In genomic region chr5:149999866-150000260, GRCh38 we compare ENCODE assay signal across 8 cellular contexts. TPM values are rescaled to one million over a fixed set of nuclear protein-coding genes. Genes with fewer than 3 reads are reported as not detected.
DNase-seq lines count a peak whose midpoint lies in the region; ATAC-seq and TF ChIP-seq lines count a peak whose summit lies in the region.

No MANE protein-coding gene starts in this region.

- H3K27ac ChIP-seq in A673 (ENCODE audit: low read depth, low read length, poor library complexity, severe bottlenecking), result peak overlapping the region; percentile 92
- H3K27ac ChIP-seq in muscle layer of duodenum (ENCODE audit: low read length), result peak overlapping the region; percentile 92

- CTCF ChIA-PET in A673 (lab: Charles Lee), result no interaction called here

- intact Hi-C loops in A673 (cut with micrococcal nuclease; ENCODE audit: unreplicated experiment), result no loop called here

- H3K4me3 ChIP-seq in A673 (ENCODE audit: low read depth, low read length, poor library complexity, severe bottlenecking) (peak overlapping the region; percentile 98), choroid plexus epithelial cell (ENCODE audit: low read depth, low read length) (peak overlapping the region; percentile 99), muscle layer of duodenum (ENCODE audit: low read depth in 1 of 2, low read length in 2 of 2) (peak overlapping the region; percentile 87 to 89)
- H3K4me3 ChIP-seq in Jurkat, Clone E6-1 (ENCODE audit: low read length), result peak overlapping the region; percentile 91

- peaks cover 11% of the 10 kb centered on the region for H3K4me1 ChIP-seq in A673 (ENCODE audit: insufficient read depth, low read length, poor library complexity, severe bottlenecking)
- peaks cover 9 to 31% of the 10 kb centered on the region in 2 donors for H3K4me1 ChIP-seq in muscle layer of duodenum (ENCODE audit: control insufficient read depth in 1 of 2, insufficient read depth in 2 of 2, low read length in 2 of 2)

- POLR2A ChIA-PET in A673 (lab: Charles Lee; ENCODE audit: low non-redundant PET), result no interaction called here

- H3K9me3 ChIP-seq in A673 (ENCODE audit: low read depth, low read length, poor library complexity, severe bottlenecking) (no peaks in the 10 kb centered on the region), muscle layer of duodenum (ENCODE audit: control insufficient read depth in 1 of 2, low read length in 2 of 2) (no peaks in the 10 kb centered on the region)

- TSS peak; percentile 59 for BruUV-seq in A673 (replicated peaks; lab: Mats Ljungman, UMichigan)

- H3K36me3 ChIP-seq in A673 (ENCODE audit: insufficient read depth, low read length, poor library complexity, severe bottlenecking) (peaks cover 6% of the 10 kb centered on the region), muscle layer of duodenum (ENCODE audit: control insufficient read depth in 1 of 2, insufficient read depth in 2 of 2, low read length in 2 of 2) (peaks cover 18 to 19% of the 10 kb centered on the region in 2 donors)

- DNase-seq in A673 (ENCODE audit: low spot score) (no peak), choroid plexus epithelial cell (ENCODE audit: low read depth) (no peak), AG20443 (ENCODE audit: low spot score) (no peak), erythroblast (lab: John Stamatoyannopoulos, UW) (no peak)
- DNase-seq in Jurkat, Clone E6-1 (ENCODE audit: low read depth, low spot score), result no peak
- DNase-seq in effector CD4-positive, alpha-beta T cell, result no peak

- no peaks in the 10 kb centered on the region for H3K27me3 ChIP-seq in A673 (replicated peaks; ENCODE audit: insufficient read depth, low read depth, low read length, poor library complexity)
- no peaks in the 10 kb centered on the region for H3K27me3 ChIP-seq in muscle layer of duodenum (ENCODE audit: low read depth, low read length)

- no peak for TF ChIP-seq POLR2A in erythroblast (IDR thresholded peaks at IDR 0.05; ENCODE audit: low read length)

- ATAC-seq in HG02973 (IDR thresholded peaks at IDR 0.05; ENCODE audit: unreplicated experiment), result no peak

- TF ChIP-seq CTCF in A673 (conservative IDR thresholded peaks at IDR 0.05; ENCODE audit: low read depth, low read length) (no peak), choroid plexus epithelial cell (conservative IDR thresholded peaks at IDR 0.05; ENCODE audit: low read depth, low read length) (no peak)

RNA-seq across cellular contexts. Expression of gene TIGD6, which starts 0.6 kb away (rescaled TPM):
- total RNA-seq in A673 (2021), result 7.3 and 7.5 TPM in 2 replicates
- 5.3 TPM for polyA plus RNA-seq in Jurkat, Clone E6-1 (2012; ENCODE audit: insufficient read depth, insufficient read length)

RNA-seq across cellular contexts. Expression of gene HMGXB3, which starts 0.7 kb away (rescaled TPM):
- total RNA-seq in A673 (2021), result 52.6 and 55.6 TPM in 2 replicates
- polyA plus RNA-seq in Jurkat, Clone E6-1 (2012; ENCODE audit: insufficient read depth, insufficient read length), result 28.7 TPM

RNA-seq across cellular contexts. Expression of gene SLC26A2, which starts 39.3 kb away (rescaled TPM):
- total RNA-seq in A673 (2021), result 83.0 and 96.6 TPM in 2 replicates
- 4.3 TPM for polyA plus RNA-seq in Jurkat, Clone E6-1 (2012; ENCODE audit: insufficient read depth, insufficient read length)

RNA-seq across cellular contexts. Expression of gene PDE6A, which starts 55.3 kb away (rescaled TPM):
- 0.39 and 0.49 TPM in 2 replicates for total RNA-seq in A673 (2021)
- not detected for polyA plus RNA-seq in Jurkat, Clone E6-1 (2012; ENCODE audit: insufficient read depth, insufficient read length)
